8 cellular contexts compared by ENCODE assay signal in genomic region chr17:47895254-47895855, GRCh38. TPM values are rescaled to one million over a fixed set of nuclear protein-coding genes. Genes with fewer than 3 reads are reported as not detected.
DNase-seq lines count a peak whose midpoint lies in the region; ATAC-seq and TF ChIP-seq lines count a peak whose summit lies in the region.

No MANE protein-coding gene starts in this region.

- no peak for ATAC-seq in HG02973 (IDR thresholded peaks at IDR 0.05; ENCODE audit: unreplicated experiment)

- peak overlapping the region; percentile 97 for H3K27ac Mint-ChIP-seq in HFFc6
- peak overlapping the region; percentile 95 for H3K27ac Mint-ChIP-seq in activated CD4-positive, alpha-beta memory T cell treated with anti-CD3 and anti-CD28 coated beads, Interleukin-2, amount 10 ng/mL, durations not matched to agents 7 days and 5 days

- peak overlapping the region; percentile 80 for H3K4me3 ChIP-seq in BJ (ENCODE audit: low read depth, low read length)

- TF ChIP-seq CTCF in BJ (IDR thresholded peaks at IDR 0.05; ENCODE audit: insufficient read depth, low read depth, low read length) (no peak), HFFc6 (IDR thresholded peaks at IDR 0.05) (no peak)

- 0 out of 2 replicates have a peak, but pooled peaks cover 11% of the 10 kb centered on the region for H3K36me3 Mint-ChIP-seq in HFFc6 (ENCODE audit: low read depth)
- peaks cover 26% of the 10 kb centered on the region for H3K36me3 Mint-ChIP-seq in activated CD4-positive, alpha-beta memory T cell treated with anti-CD3 and anti-CD28 coated beads, Interleukin-2, amount 10 ng/mL, durations not matched to agents 7 days and 5 days (ENCODE audit: low read depth)

- DNase-seq in BJ (ENCODE audit: low read depth) (no peak), HFFc6 (peak; percentile 15), foreskin melanocyte (peak; percentile 22), pons (ENCODE audit: low spot score) (peak; percentile 48), SW 1271 (lab: John Stamatoyannopoulos, UW) (no peak), NCI-H524 treated with DMSO at 0.1 percent for 48 hours (lab: John Stamatoyannopoulos, UW) (no peak)
- DNase-seq in activated CD4-positive, alpha-beta memory T cell treated with anti-CD3 and anti-CD28 coated beads, Interleukin-2, amount 10 ng/mL, durations not matched to agents 7 days and 5 days, result peak; percentile 37

- POLR2A ChIA-PET in BJ (lab: Charles Lee), result interaction anchor here (0.5 to 0.7 kb wide), 4 partner anchors 10 to 97 kb away, joined by 3 to 8 read pairs (median 4); no protein-coding TSS in a partner anchor
- POLR2A ChIA-PET in activated CD4-positive, alpha-beta memory T cell treated with anti-CD3 and anti-CD28 coated beads, Interleukin-2, amount 10 ng/mL, durations not matched to agents 7 days and 5 days (lab: Charles Lee), result interaction anchor here (0.5 to 2.9 kb wide), 52 partner anchors 10 to 1782 kb away, joined by 3 to 58 read pairs (median 4); partner anchors contain the start of genes CDK5RAP3, KPNB1, LRRC46 and MRPL10

- peak overlapping the region; percentile 97 for H3K4me3 Mint-ChIP-seq in HFFc6
- H3K4me3 Mint-ChIP-seq in activated CD4-positive, alpha-beta memory T cell treated with anti-CD3 and anti-CD28 coated beads, Interleukin-2, amount 10 ng/mL, durations not matched to agents 7 days and 5 days, result peak overlapping the region; percentile 91

- H3K36me3 ChIP-seq in BJ (ENCODE audit: control insufficient read depth, insufficient read depth, low read length), result peaks cover 4% of the 10 kb centered on the region

- no peaks in the 10 kb centered on the region for H3K9me3 Mint-ChIP-seq in HFFc6
- no peaks in the 10 kb centered on the region for H3K9me3 Mint-ChIP-seq in activated CD4-positive, alpha-beta memory T cell treated with anti-CD3 and anti-CD28 coated beads, Interleukin-2, amount 10 ng/mL, durations not matched to agents 7 days and 5 days

- peaks cover 3% of the 10 kb centered on the region for H3K27me3 Mint-ChIP-seq in HFFc6 (ENCODE audit: insufficient read depth)
- H3K27me3 Mint-ChIP-seq in activated CD4-positive, alpha-beta memory T cell treated with anti-CD3 and anti-CD28 coated beads, Interleukin-2, amount 10 ng/mL, durations not matched to agents 7 days and 5 days, result no peaks in the 10 kb centered on the region

- H3K27me3 ChIP-seq in BJ (ENCODE audit: control insufficient read depth, insufficient read depth, low read length), result no peaks in the 10 kb centered on the region

- CTCF ChIA-PET in BJ (lab: Yijun Ruan, JAX), result interaction anchor here (0.7 to 17.5 kb wide), 8 partner anchors 9 to 96 kb away, joined by 3 to 875 read pairs (median 4); partner anchors contain the start of genes SCRN2 and SP6
- CTCF ChIA-PET in activated CD4-positive, alpha-beta memory T cell treated with anti-CD3 and anti-CD28 coated beads, Interleukin-2, amount 10 ng/mL, durations not matched to agents 7 days and 5 days (lab: Charles Lee), result interaction anchor here (1.0 to 15.6 kb wide), 12 partner anchors 11 to 200 kb away, joined by 3 to 411 read pairs (median 4); partner anchors contain the start of genes CDK5RAP3, LRRC46, MRPL10 and SCRN2

- peaks cover 28% of the 10 kb centered on the region for H3K4me1 Mint-ChIP-seq in HFFc6 (ENCODE audit: low read depth)
- H3K4me1 Mint-ChIP-seq in activated CD4-positive, alpha-beta memory T cell treated with anti-CD3 and anti-CD28 coated beads, Interleukin-2, amount 10 ng/mL, durations not matched to agents 7 days and 5 days, result peaks cover 48% of the 10 kb centered on the region

RNA-seq across cellular contexts. Expression of gene SP2, which starts 0.7 kb away (rescaled TPM):
- polyA plus RNA-seq in BJ (2011; rRNA removed), result 4.0 and 5.9 TPM in 2 replicates
- polyA minus RNA-seq in BJ (2011; rRNA and poly(A)+ RNA removed), result 1.8 and 5.4 TPM in 2 replicates
- total RNA-seq in HFFc6 (2021; fragmentation: NEBNext Ultra II Directional; extraction: Animal tissue kit (Norgen Biotek cat#: 25700)), result 10 to 100 TPM; 10.7 to 17.5 (median 16.4) TPM
- total RNA-seq in activated CD4-positive, alpha-beta memory T cell treated with anti-CD3 and anti-CD28 coated beads, Interleukin-2, amount 10 ng/mL, durations not matched to agents 7 days and 5 days, result 10 to 100 TPM; 24.6 to 25.6 TPM

RNA-seq across cellular contexts. Expression of gene SP6, which starts 44.4 kb away (rescaled TPM):
- polyA plus RNA-seq in BJ (2011; rRNA removed), result 0.05 and 0.07 TPM in 2 replicates
- not detected in 2 replicates for polyA minus RNA-seq in BJ (2011; rRNA and poly(A)+ RNA removed)
- total RNA-seq in HFFc6 (2021; fragmentation: NEBNext Ultra II Directional; extraction: Animal tissue kit (Norgen Biotek cat#: 25700)), result 1 to 10 TPM in 4 of 6 experiments, under 1 TPM in 2; 0.45 to 1.2 (median 1.1) TPM
- under 1 TPM; 0.10 to 0.15 TPM for total RNA-seq in activated CD4-positive, alpha-beta memory T cell treated with anti-CD3 and anti-CD28 coated beads, Interleukin-2, amount 10 ng/mL, durations not matched to agents 7 days and 5 days

RNA-seq across cellular contexts. Expression of gene PNPO, which starts 46.0 kb away (rescaled TPM):
- polyA plus RNA-seq in BJ (2011; rRNA removed), result 15.9 and 19.6 TPM in 2 replicates
- 20.8 and 38.8 TPM in 2 replicates for polyA minus RNA-seq in BJ (2011; rRNA and poly(A)+ RNA removed)
- total RNA-seq in HFFc6 (2021; fragmentation: NEBNext Ultra II Directional; extraction: Animal tissue kit (Norgen Biotek cat#: 25700)), result 10 to 100 TPM; 46.0 to 55.5 (median 51.1) TPM
- total RNA-seq in activated CD4-positive, alpha-beta memory T cell treated with anti-CD3 and anti-CD28 coated beads, Interleukin-2, amount 10 ng/mL, durations not matched to agents 7 days and 5 days, result 10 to 100 TPM; 24.6 to 25.1 TPM

RNA-seq across cellular contexts. Expression of gene SCRN2, which starts 54.3 kb away (rescaled TPM):
- polyA plus RNA-seq in BJ (2011; rRNA removed), result 18.3 and 41.1 TPM in 2 replicates
- polyA minus RNA-seq in BJ (2011; rRNA and poly(A)+ RNA removed), result 9.4 and 17.3 TPM in 2 replicates
- 10 to 100 TPM; 33.9 to 46.6 (median 39.1) TPM for total RNA-seq in HFFc6 (2021; fragmentation: NEBNext Ultra II Directional; extraction: Animal tissue kit (Norgen Biotek cat#: 25700))
- total RNA-seq in activated CD4-positive, alpha-beta memory T cell treated with anti-CD3 and anti-CD28 coated beads, Interleukin-2, amount 10 ng/mL, durations not matched to agents 7 days and 5 days, result 10 to 100 TPM; 29.1 to 29.8 TPM

Comparison
In these comparisons a context has a peak if more than half of its experiments do, and no peak if none do; other contexts are left out.
1. DNase-seq: peak in HFFc6 (single experiment), activated CD4-positive, alpha-beta memory T cell treated with anti-CD3 and anti-CD28 coated beads, Interleukin-2, amount 10 ng/mL, durations not matched to agents 7 days and 5 days (single experiment), foreskin melanocyte (single experiment) and pons (single experiment); none in BJ (single experiment), SW 1271 (0 of 2) and NCI-H524 treated with DMSO at 0.1 percent for 48 hours (single experiment).